Comparison of ENCODE assay signal across 8 cellular contexts in genomic region chr22:31661851-31662667, GRCh38. TPM values are rescaled to one million over a fixed set of nuclear protein-coding genes. Genes with fewer than 3 reads are reported as not detected.
DNase-seq lines count a peak whose midpoint lies in the region; ATAC-seq, FAIRE-seq and TF ChIP-seq lines count a peak whose summit lies in the region.

TSS of gene PISD (minus strand) at chr22:31662215. CDS start at chr22:31662208, 7 bp downstream.

- peak within 1 kb of the TSS; percentile 79 to 100 (median 92) for H3K4me3 ChIP-seq in BLaER1 treated with 17β-estradiol and CSF1 and Interleukin-3, amounts not matched to agents 10 nM and 100 nM
- H3K4me3 ChIP-seq in HepG2 (replicated peaks in 1 of 3; ENCODE audit: insufficient read depth in 1 of 3, low read depth in 2 of 3, low read length in 3 of 3): peak within 1 kb of the TSS; percentile 83 to 100 (median 93)

- TF ChIP-seq RAD21 in HepG2 (CRISPR knock-in tag; IDR thresholded peaks at IDR 0.05): no peak

- DNase-seq in NCI-H748 treated with DMSO at 0.1 percent for 48 hours (lab: John Stamatoyannopoulos, UW): peak; percentile 80
- DNase-seq in activated CD4-positive, alpha-beta T cell treated with anti-CD3 and anti-CD28 coated beads, Interleukin-2, amount 50 U/mL, for 4 hours: peak; percentile 94 to 96
- peak; percentile 98 for DNase-seq in dermis blood vessel endothelial cell
- DNase-seq in HepG2 (ENCODE audit: low spot score): peak; percentile 92
- peak; percentile 95 for DNase-seq in stimulated activated CD4-positive, alpha-beta T cell treated with anti-CD3 and anti-CD28 coated beads, Interleukin-4, amount 100 ng/mL, for 1 hour

- H3K4me1 ChIP-seq in BLaER1 treated with 17β-estradiol and CSF1 and Interleukin-3, amounts not matched to agents 10 nM and 100 nM: peaks cover 14 to 28% (median 20%) of the 10 kb centered on the region in 10 experiments
- H3K4me1 ChIP-seq in HepG2 (ENCODE audit: insufficient read depth, low read length): peaks cover 42% of the 10 kb centered on the region

- in situ Hi-C loops in HepG2 (cut with HindIII; ENCODE audit: extremely low pct_ligation_motif_present, low pct_unique_long_range_greater_than_20kb): loop anchor here (25.0 kb wide), 1 partner anchor 425 kb away; no protein-coding TSS in a partner anchor

- ATAC-seq in GM19351 (IDR thresholded peaks at IDR 0.05; ENCODE audit: unreplicated experiment) (peak; percentile 83), HG03521 (IDR thresholded peaks at IDR 0.05; ENCODE audit: unreplicated experiment) (peak; percentile 87), HepG2 (peak; percentile 92)

- BruUV-seq in HepG2 (replicated peaks; lab: Mats Ljungman, UMichigan): no TSS peak

- H3K27ac ChIP-seq in BLaER1 treated with 17β-estradiol and CSF1 and Interleukin-3, amounts not matched to agents 10 nM and 100 nM: peak within 1 kb of the TSS; percentile 5 to 81 (median 68); a peak in 21 of 22 replicates
- H3K27ac ChIP-seq in HepG2 (ENCODE audit: extremely low read length, insufficient read depth, low read length): peak within 1 kb of the TSS; percentile 83

- H3K27me3 ChIP-seq in BLaER1 treated with 17β-estradiol and CSF1 and Interleukin-3, amounts not matched to agents 10 nM and 100 nM: no peaks in the 10 kb centered on the region
- H3K27me3 ChIP-seq in HepG2 (ENCODE audit: control insufficient read depth in 1 of 2, insufficient read depth in 2 of 2, low read length in 2 of 2): no peaks in the 10 kb centered on the region; a peak in 2 of 5 replicates

- no peaks in the 10 kb centered on the region for H3K9me3 ChIP-seq in BLaER1 treated with 17β-estradiol and CSF1 and Interleukin-3, amounts not matched to agents 10 nM and 100 nM (replicated peaks in 1 of 11)
- no peaks in the 10 kb centered on the region for H3K9me3 ChIP-seq in HepG2 (ENCODE audit: low read length)

- peak in 1 of 2 experiments; percentile 48; a peak in 1 of 4 replicates for TF ChIP-seq EP300 in HepG2 (IDR thresholded peaks at IDR 0.05; ENCODE audit: low read depth in 2 of 2, low read length in 2 of 2)
- TF ChIP-seq EP300 in HepG2 (CRISPR knock-in tag; IDR thresholded peaks at IDR 0.05; ENCODE audit: borderline replicate concordance): no peak

- peak within 1 kb of the TSS; percentile 84 to 98 (median 97) for H3K4me2 ChIP-seq in BLaER1 treated with 17β-estradiol and CSF1 and Interleukin-3, amounts not matched to agents 10 nM and 100 nM
- peak within 1 kb of the TSS; percentile 88 for H3K4me2 ChIP-seq in HepG2 (ENCODE audit: low read depth, low read length)

- peaks cover 45% of the 10 kb centered on the region for H3K79me2 ChIP-seq in HepG2 (ENCODE audit: insufficient read depth, low read length)

- CTCF ChIA-PET in HepG2 (lab: Yijun Ruan, JAX; ENCODE audit: low intra/inter-chr PET ratio, low total read pairs): no interaction called here

- H3K36me3 ChIP-seq in BLaER1 treated with 17β-estradiol and CSF1 and Interleukin-3, amounts not matched to agents 10 nM and 100 nM: peaks cover 0 to 19% (median 0%) of the 10 kb centered on the region in 11 experiments; a peak in 2 of 22 replicates
- H3K36me3 ChIP-seq in HepG2 (replicated peaks in 1 of 2; ENCODE audit: control insufficient read depth in 1 of 2, insufficient read depth in 2 of 2, low read length in 2 of 2): no peaks in the 10 kb centered on the region

- peak within 1 kb of the TSS; percentile 69 to 89 (median 82) for H3K9ac ChIP-seq in BLaER1 treated with 17β-estradiol and CSF1 and Interleukin-3, amounts not matched to agents 10 nM and 100 nM
- peak within 1 kb of the TSS; percentile 83 for H3K9ac ChIP-seq in HepG2 (ENCODE audit: insufficient read depth, low read depth, low read length)

- TF ChIP-seq CTCF in HepG2 (CRISPR knock-in tag; IDR thresholded peaks at IDR 0.05): no peak

- POLR2A ChIA-PET in HepG2 (lab: Yijun Ruan, JAX): interaction anchor here (0.6 to 3.0 kb wide), 31 partner anchors 9 to 814 kb away, joined by 3 to 33 read pairs (median 4); partner anchors contain the start of genes DEPDC5 and PRR14L

- peaks cover 0 to 40% (median 0%) of the 10 kb centered on the region in 11 experiments; a peak in 6 of 22 replicates for H4K20me1 ChIP-seq in BLaER1 treated with 17β-estradiol and CSF1 and Interleukin-3, amounts not matched to agents 10 nM and 100 nM
- H4K20me1 ChIP-seq in HepG2 (ENCODE audit: insufficient read depth, low read length): peaks cover 5% of the 10 kb centered on the region; the same call in 1 of the 2 replicates

- peak; percentile 92 for FAIRE-seq in HepG2 (lab: Jason Lieb, UNC)

- H2AFZ ChIP-seq in HepG2 (ENCODE audit: low read length): peak within 1 kb of the TSS; percentile 96

- peak; percentile 90 for TF ChIP-seq POLR2A in HepG2 (IDR thresholded peaks at IDR 0.05; ENCODE audit: insufficient read depth in 1 of 2, low read depth in 2 of 2, low read length in 2 of 2)

- 0% methylated on average over 15 of the region's 52 CpGs for WGBS in HepG2 (ENCODE audit: low lambda C conversion rate)

- intact Hi-C loops in HepG2 (cut with micrococcal nuclease; ENCODE audit: unreplicated experiment): loop anchor here (1.0 to 10.0 kb wide), 4 partner anchors 90 to 423 kb away; partner anchors contain the start of genes DEPDC5, PRR14L and YWHAH

TF ChIP-seq in HepG2, 621 proteins besides CTCF, POLR2A, EP300 and RAD21 (continues in another document):
- peak; percentile 49 for TF ChIP-seq ZSCAN31 (CRISPR knock-in tag; IDR thresholded peaks at IDR 0.05; ENCODE audit: low read depth)
- TF ChIP-seq THAP9 (CRISPR knock-in tag; IDR thresholded peaks at IDR 0.05; ENCODE audit: borderline replicate concordance): peak; percentile 98
- peak; percentile 65; the same call in 1 of the 2 replicates for TF ChIP-seq NCOA1 (CRISPR knock-in tag; IDR thresholded peaks at IDR 0.05)
- peak; percentile 91 for TF ChIP-seq ZBTB26 (CRISPR knock-in tag; IDR thresholded peaks at IDR 0.05; ENCODE audit: borderline replicate concordance)
- TF ChIP-seq RCOR2 (CRISPR knock-in tag; IDR thresholded peaks at IDR 0.05): no peak

RNA-seq across cellular contexts. Expression of gene PISD, which starts in this region (rescaled TPM):
- total RNA-seq in dermis blood vessel endothelial cell (52.6 and 58.3 TPM in 2 replicates), HepG2 (2016; rRNA removed; fragmentation: Illumina TruSeq; extraction: Trizol) (30.0 and 47.7 TPM in 2 replicates)
- total RNA-seq in HepG2 (2016; cell fraction: cytosol; rRNA removed; fragmentation: Illumina TruSeq; extraction: Trizol; ENCODE audit: low read depth): 8.9 and 9.7 TPM in 2 replicates
- 26.3 and 48.8 TPM in 2 replicates for total RNA-seq in HepG2 (2016; cell fraction: insoluble cytoplasmic fraction; rRNA removed; fragmentation: Illumina TruSeq; extraction: Trizol)
- 21.3 and 21.7 TPM in 2 replicates for total RNA-seq in HepG2 (2016; cell fraction: membrane; rRNA removed; fragmentation: Illumina TruSeq; extraction: Trizol)
- 39.3 and 43.4 TPM in 2 replicates for total RNA-seq in HepG2 (2016; cell fraction: nucleus; rRNA removed; fragmentation: Illumina TruSeq; extraction: Trizol)
- 30.1 and 38.6 TPM in 2 replicates for polyA plus RNA-seq in HepG2 (2011; rRNA removed)
- 27.5 and 28.8 TPM in 2 replicates for polyA plus RNA-seq in HepG2 (2011; cell fraction: cytosol; rRNA removed)
- polyA plus RNA-seq in HepG2 (2011; cell fraction: nucleus; rRNA removed): 96.1 and 99.7 TPM in 2 replicates
- 21.9 and 29.8 TPM in 2 replicates for polyA plus RNA-seq in HepG2 (2012)
- polyA plus RNA-seq in HepG2 (2016; cell fraction: cytosol; fragmentation: Illumina TruSeq; extraction: Trizol; ENCODE audit: low read depth): 7.1 and 8.1 TPM in 2 replicates
- polyA plus RNA-seq in HepG2 (2016; cell fraction: insoluble cytoplasmic fraction; fragmentation: Illumina TruSeq; extraction: Trizol; ENCODE audit: low read depth): 25.8 and 29.7 TPM in 2 replicates
- polyA plus RNA-seq in HepG2 (2016; cell fraction: membrane; fragmentation: Illumina TruSeq; extraction: Trizol; ENCODE audit: low read depth): 14.7 and 16.1 TPM in 2 replicates
- polyA plus RNA-seq in HepG2 (2016; cell fraction: nucleus; fragmentation: Illumina TruSeq; extraction: Trizol; ENCODE audit: insufficient read depth, low read depth): 78.0 and 82.4 TPM in 2 replicates
- polyA minus RNA-seq in HepG2 (2011; rRNA and poly(A)+ RNA removed; ENCODE audit: low replicate concordance): 24.4 and 42.4 TPM in 2 replicates
- polyA minus RNA-seq in HepG2 (2011; cell fraction: cytosol; rRNA and poly(A)+ RNA removed): 13.1 and 16.7 TPM in 2 replicates
- polyA minus RNA-seq in HepG2 (2011; cell fraction: nucleus; rRNA and poly(A)+ RNA removed): 18.4 and 22.0 TPM in 2 replicates

Comparison
In these comparisons a context has a peak if more than half of its experiments do, and no peak if none do; other contexts are left out.
1. Peak in every context shown above with its lines: DNase-seq, ATAC-seq, H3K4me3 ChIP-seq and H3K27ac ChIP-seq.